7 cellular contexts compared by ENCODE assay signal in genomic region chr18:62436636-62437519, GRCh38.
A peak's percentile ranks its signal among the peaks of the same experiment; 100 is the strongest.
DNase-seq lines count a peak whose midpoint lies in the region; ATAC-seq, FAIRE-seq and TF ChIP-seq lines count a peak whose summit lies in the region.

No MANE protein-coding gene starts in this region.

- H3K4me2 ChIP-seq in IMR-90 (ENCODE audit: low read depth, low read length) (no peak overlapping the region), HepG2 (ENCODE audit: low read depth, low read length) (no peak overlapping the region)

- dilution Hi-C loops in IMR-90 (cut with HindIII; ENCODE audit: low sequenced_read_pairs, unreplicated experiment), result no loop called here

- TF ChIP-seq CTCF in IMR-90 (conservative IDR thresholded peaks at IDR 0.05; ENCODE audit: low read depth, low read length) (no peak), bronchial epithelial cell (IDR thresholded peaks at IDR 0.05; ENCODE audit: insufficient read depth, low read length, severe bottlenecking) (no peak), HepG2 (CRISPR knock-in tag; IDR thresholded peaks at IDR 0.05) (no peak)

- no peak overlapping the region for H2BK5ac ChIP-seq in IMR-90 (ENCODE audit: low read depth, low read length, poor library complexity, severe bottlenecking)

- no peak overlapping the region for H3K14ac ChIP-seq in IMR-90 (replicated peaks; ENCODE audit: low read depth, low read length)

- no peaks in the 10 kb centered on the region for H3K36me3 ChIP-seq in IMR-90 (ENCODE audit: control insufficient read depth, insufficient read depth, low read length)
- H3K36me3 ChIP-seq in bronchial epithelial cell (ENCODE audit: control insufficient read depth, insufficient read depth, low read length), result no peaks in the 10 kb centered on the region
- H3K36me3 ChIP-seq in HepG2 (replicated peaks in 1 of 2; ENCODE audit: control insufficient read depth in 1 of 2, insufficient read depth in 2 of 2, low read length in 2 of 2), result no peaks in the 10 kb centered on the region

- H3K9me3 ChIP-seq in IMR-90 (ENCODE audit: control insufficient read depth, insufficient read depth, low read length) (no peaks in the 10 kb centered on the region), HepG2 (ENCODE audit: low read length) (no peaks in the 10 kb centered on the region)

- DNase-seq in IMR-90, result peak; percentile 56
- DNase-seq in bronchial epithelial cell (ENCODE audit: low read depth), result peak; percentile 94
- DNase-seq in HepG2 (ENCODE audit: low spot score), result no peak
- DNase-seq in ureter (ENCODE audit: low spot score), result peak; percentile 91

- H3K9ac ChIP-seq in IMR-90 (ENCODE audit: low read depth, low read length) (no peak overlapping the region), HepG2 (ENCODE audit: insufficient read depth, low read depth, low read length) (no peak overlapping the region)

- intact Hi-C loops in IMR-90 (cut with micrococcal nuclease) (no loop called here), HepG2 (cut with micrococcal nuclease; ENCODE audit: unreplicated experiment) (loop anchor here (2.0 kb wide), 1 partner anchor 14 kb away; no protein-coding TSS in a partner anchor)

- H3K4me1 ChIP-seq in IMR-90 (ENCODE audit: control insufficient read depth, insufficient read depth, low read length), result peaks cover 4% of the 10 kb centered on the region
- peaks cover 54% of the 10 kb centered on the region for H3K4me1 ChIP-seq in HepG2 (ENCODE audit: insufficient read depth, low read length)

- H2AK5ac ChIP-seq in IMR-90 (ENCODE audit: low read depth, low read length), result no peak overlapping the region

- H2AK9ac ChIP-seq in IMR-90 (replicated peaks; ENCODE audit: low read depth, low read length, poor library complexity), result no peak overlapping the region

- H3K79me2 ChIP-seq in HepG2 (ENCODE audit: insufficient read depth, low read length), result no peaks in the 10 kb centered on the region

- TF ChIP-seq POLR2A in IMR-90 (IDR thresholded peaks at IDR 0.05; ENCODE audit: low read depth, low read length), result no peak
- TF ChIP-seq POLR2A in HepG2 (IDR thresholded peaks at IDR 0.05; ENCODE audit: insufficient read depth in 1 of 2, low read depth in 2 of 2, low read length in 2 of 2), result no peak

- H3K79me1 ChIP-seq in IMR-90 (ENCODE audit: low read depth in 1 of 2, low read length in 2 of 2), result no peaks in the 10 kb centered on the region

- no peak for TF ChIP-seq RAD21 in IMR-90 (IDR thresholded peaks at IDR 0.05; ENCODE audit: low read length)
- TF ChIP-seq RAD21 in HepG2 (CRISPR knock-in tag; IDR thresholded peaks at IDR 0.05), result no peak

- H2AFZ ChIP-seq in IMR-90 (replicated peaks; ENCODE audit: low read length, poor library complexity) (no peak overlapping the region), HepG2 (ENCODE audit: low read length) (no peak overlapping the region)

- no peak overlapping the region for H2BK15ac ChIP-seq in IMR-90 (ENCODE audit: low read depth, low read length)

- FAIRE-seq in bronchial epithelial cell (lab: Jason Lieb, UNC) (no peak), HepG2 (lab: Jason Lieb, UNC) (no peak)

- no peak overlapping the region for H2BK20ac ChIP-seq in IMR-90 (ENCODE audit: low read depth, low read length)

- H2BK120ac ChIP-seq in IMR-90 (ENCODE audit: low read depth, low read length), result no peak overlapping the region

- no peak overlapping the region for H4K8ac ChIP-seq in IMR-90 (ENCODE audit: low read depth in 2 of 2, low read length in 2 of 2)

- no peaks in the 10 kb centered on the region for H4K20me1 ChIP-seq in IMR-90 (ENCODE audit: insufficient read depth, low read length)
- H4K20me1 ChIP-seq in HepG2 (ENCODE audit: insufficient read depth, low read length), result no peaks in the 10 kb centered on the region

- no peak overlapping the region for H3K23ac ChIP-seq in IMR-90 (ENCODE audit: low read depth, low read length)

- CTCF ChIA-PET in IMR-90 (lab: Yijun Ruan, JAX) (interaction anchor here (0.9 kb wide), 1 partner anchor 11 kb away, joined by 4 read pairs; no protein-coding TSS in a partner anchor), HepG2 (lab: Yijun Ruan, JAX; ENCODE audit: low intra/inter-chr PET ratio, low total read pairs) (no interaction called here)

- no peak overlapping the region for H3K4me3 ChIP-seq in IMR-90 (ENCODE audit: insufficient read depth, low read depth, low read length)
- no peak overlapping the region for H3K4me3 ChIP-seq in bronchial epithelial cell (ENCODE audit: low read depth, low read length)
- no peak overlapping the region for H3K4me3 ChIP-seq in HepG2 (replicated peaks in 1 of 3; ENCODE audit: insufficient read depth in 1 of 3, low read depth in 2 of 3, low read length in 3 of 3)

- no peaks in the 10 kb centered on the region for H3K9me1 ChIP-seq in IMR-90 (ENCODE audit: insufficient read depth, low read length)

- no peak overlapping the region for H3K56ac ChIP-seq in IMR-90 (ENCODE audit: extremely low read depth, insufficient read depth, low read length)

- H4K91ac ChIP-seq in IMR-90 (ENCODE audit: insufficient read depth, low read depth, low read length), result no peak overlapping the region

- BruUV-seq in IMR-90 (replicated peaks; lab: Mats Ljungman, UMichigan) (no TSS peak), HepG2 (replicated peaks; lab: Mats Ljungman, UMichigan) (no TSS peak)

- 85% methylated on average over 5 of the region's 10 CpGs; no CpG with 5 or more reads in 1 of the 2 experiments for WGBS in IMR-90 (ENCODE audit: extremely low coverage in 2 of 2, insufficient read length in 1 of 2), 2 experiments
- WGBS in HepG2 (ENCODE audit: low lambda C conversion rate), result 96% methylated on average over 6 of the region's 10 CpGs

- in situ Hi-C loops in IMR-90 (cut with MboI; ENCODE audit: low sequenced_read_pairs) (no loop called here), HepG2 (cut with HindIII; ENCODE audit: extremely low pct_ligation_motif_present, low pct_unique_long_range_greater_than_20kb) (no loop called here)

- peaks cover 23% of the 10 kb centered on the region for H3K27me3 ChIP-seq in IMR-90 (ENCODE audit: control insufficient read depth, insufficient read depth, low read length)
- H3K27me3 ChIP-seq in bronchial epithelial cell (ENCODE audit: control insufficient read depth, insufficient read depth, low read length), result peaks cover 2% of the 10 kb centered on the region
- no peaks in the 10 kb centered on the region for H3K27me3 ChIP-seq in HepG2 (ENCODE audit: control insufficient read depth in 1 of 2, insufficient read depth in 2 of 2, low read length in 2 of 2)

- ATAC-seq in IMR-90 (ENCODE audit: low read depth) (no peak; the same call in 1 of the 2 replicates), HepG2 (no peak), GM19397 (IDR thresholded peaks at IDR 0.05; ENCODE audit: unreplicated experiment) (no peak), GM18858 (IDR thresholded peaks at IDR 0.05; ENCODE audit: unreplicated experiment) (no peak), GM18867 (IDR thresholded peaks at IDR 0.05; ENCODE audit: unreplicated experiment) (no peak)

- H4K5ac ChIP-seq in IMR-90 (ENCODE audit: low read depth, low read length), result no peak overlapping the region

- H3K4ac ChIP-seq in IMR-90 (ENCODE audit: low read depth, low read length), result no peak overlapping the region

- TF ChIP-seq EP300 in HepG2 (IDR thresholded peaks at IDR 0.05; ENCODE audit: low read depth in 2 of 2, low read length in 2 of 2), result no peak
- TF ChIP-seq EP300 in HepG2 (CRISPR knock-in tag; IDR thresholded peaks at IDR 0.05; ENCODE audit: borderline replicate concordance), result no peak

- POLR2A ChIA-PET in IMR-90 (lab: Charles Lee; ENCODE audit: unreplicated experiment) (no interaction called here), HepG2 (lab: Yijun Ruan, JAX) (interaction anchor here (1.2 to 1.9 kb wide), 3 partner anchors 10 to 85 kb away, joined by 3 to 4 read pairs (median 3); no protein-coding TSS in a partner anchor)

- H3K27ac ChIP-seq in IMR-90 (ENCODE audit: insufficient read depth, low read length), result no peak overlapping the region
- no peak overlapping the region for H3K27ac ChIP-seq in HepG2 (ENCODE audit: extremely low read length, insufficient read depth, low read length)

- no peak overlapping the region for H3K18ac ChIP-seq in IMR-90 (ENCODE audit: low read depth, low read length)

TF ChIP-seq in IMR-90, 13 proteins besides CTCF, POLR2A, EP300 and RAD21:
- TF ChIP-seq, protein P1, sequence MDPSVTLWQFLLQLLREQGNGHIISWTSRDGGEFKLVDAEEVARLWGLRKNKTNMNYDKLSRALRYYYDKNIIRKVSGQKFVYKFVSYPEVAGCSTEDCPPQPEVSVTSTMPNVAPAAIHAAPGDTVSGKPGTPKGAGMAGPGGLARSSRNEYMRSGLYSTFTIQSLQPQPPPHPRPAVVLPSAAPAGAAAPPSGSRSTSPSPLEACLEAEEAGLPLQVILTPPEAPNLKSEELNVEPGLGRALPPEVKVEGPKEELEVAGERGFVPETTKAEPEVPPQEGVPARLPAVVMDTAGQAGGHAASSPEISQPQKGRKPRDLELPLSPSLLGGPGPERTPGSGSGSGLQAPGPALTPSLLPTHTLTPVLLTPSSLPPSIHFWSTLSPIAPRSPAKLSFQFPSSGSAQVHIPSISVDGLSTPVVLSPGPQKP (IDR thresholded peaks at IDR 0.05; ENCODE audit: borderline replicate concordance, low read depth, low read length), result no peak
- TF ChIP-seq CEBPB (IDR thresholded peaks at IDR 0.05; ENCODE audit: low read depth, low read length), result peak; percentile 42; the same call in 1 of the 2 replicates
TF ChIP-seq in IMR-90: peak in this region for 1.

TF ChIP-seq in HepG2, 621 proteins besides CTCF, POLR2A, EP300 and RAD21:
- TF ChIP-seq ZNF629 (CRISPR knock-in tag; conservative IDR thresholded peaks at IDR 0.05) (peak; percentile 52; the same call in 1 of the 2 replicates), U2AF1 (optimal IDR thresholded peaks at IDR 0.05; ENCODE audit: low read depth, low read length) (no peak)
